ENCODE assay signal across 20 cellular contexts in the genomic region with DNA sequence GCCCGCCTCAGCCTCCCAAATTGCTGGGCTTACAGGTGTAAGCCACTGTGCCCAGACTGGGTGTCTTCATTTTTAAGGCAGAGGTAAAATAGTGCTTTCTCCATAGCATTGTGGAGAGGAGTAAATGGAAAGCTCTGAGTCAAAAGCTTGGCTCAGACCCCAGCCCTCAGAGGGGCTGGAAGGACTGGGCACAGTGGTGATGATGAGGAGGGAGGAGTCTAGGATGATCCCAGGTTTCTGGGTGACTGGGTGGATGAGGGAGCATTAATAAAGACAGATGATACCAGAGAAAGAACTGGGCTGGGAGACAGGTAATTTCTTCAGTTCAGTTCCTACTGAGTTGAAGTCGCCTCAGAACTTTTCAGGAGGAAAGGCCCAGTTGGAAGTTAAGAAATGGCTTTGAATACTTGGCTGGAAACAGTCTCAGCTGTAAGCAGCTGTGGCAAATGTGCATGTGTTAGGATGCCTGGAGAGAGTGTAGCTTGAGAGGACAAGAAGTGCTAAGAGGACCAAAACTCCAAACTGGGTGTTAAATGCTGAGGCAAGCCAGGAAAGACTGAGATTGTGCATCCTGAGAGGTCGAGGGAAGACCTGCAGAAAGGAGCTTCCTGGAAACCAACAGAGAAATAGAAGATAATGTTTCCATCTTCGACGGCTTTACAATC. TPM values are rescaled to one million over a fixed set of nuclear protein-coding genes. Genes with fewer than 3 reads are reported as not detected.
DNase-seq lines count a peak whose midpoint lies in the region; ATAC-seq and TF ChIP-seq lines count a peak whose summit lies in the region.
"Had no signal": no experiment of that assay in that cellular context is flagged by ENCODE, and none has a peak within 500 bp of the region (broad histone marks: within the 10 kb centered on the region; RNA-seq: fewer than 3 reads in every experiment).

No MANE protein-coding gene starts in this region.

- H3K4me2 ChIP-seq in trophoblast cell (ENCODE audit: low read length): peak overlapping the region; percentile 9

- peak overlapping the region; percentile 34 for H3K14ac ChIP-seq in trophoblast cell (ENCODE audit: low read length)

- H2AK5ac ChIP-seq in trophoblast cell (ENCODE audit: low read length): peak overlapping the region; percentile 84

- peak overlapping the region; percentile 55 for H2BK12ac ChIP-seq in trophoblast cell (ENCODE audit: low read length)

- H4K91ac ChIP-seq in trophoblast cell (ENCODE audit: low read depth, low read length): peak overlapping the region; percentile 77

- peak overlapping the region; percentile 39 for H3K4ac ChIP-seq in trophoblast cell (ENCODE audit: low read depth, low read length)

- H3K18ac ChIP-seq in trophoblast cell (ENCODE audit: low read length): no peak overlapping the region

- no peak overlapping the region for H2AFZ ChIP-seq in ACC112 (ENCODE audit: low read length, unreplicated experiment)
- no peak overlapping the region for H2AFZ ChIP-seq in trophoblast cell (ENCODE audit: insufficient read depth, low read length, poor library complexity)

- no peaks in the 10 kb centered on the region for H3K9me3 ChIP-seq in heart left ventricle
- no peaks in the 10 kb centered on the region for H3K9me3 ChIP-seq in trophoblast cell (ENCODE audit: insufficient read depth, low read depth, low read length)
- H3K9me3 ChIP-seq: right lobe of liver had no signal

- H4K12ac ChIP-seq in trophoblast cell (ENCODE audit: low read depth, low read length): no peak overlapping the region

- ATAC-seq in heart left ventricle (peak in 1 of 4 donors; percentile 9), HG03342 (IDR thresholded peaks at IDR 0.05; ENCODE audit: unreplicated experiment) (no peak), GM19324 (IDR thresholded peaks at IDR 0.05; ENCODE audit: low FRiP score, unreplicated experiment) (no peak)
- ATAC-seq: activated CD4-positive, alpha-beta T cell treated with anti-CD3 and anti-CD28 coated beads for 36 hours; activated naive CD8-positive, alpha-beta T cell treated with anti-CD3 and anti-CD28 coated beads, Interleukin-2, amount 50 U/mL, for 24 hours; naive thymus-derived CD8-positive, alpha-beta T cell; right lobe of liver had no signal

- no peak for TF ChIP-seq CTCF in astrocyte of the spinal cord (IDR thresholded peaks at IDR 0.05; ENCODE audit: low read depth, low read length)
- no peak for TF ChIP-seq CTCF in heart left ventricle (IDR thresholded peaks at IDR 0.05)
- TF ChIP-seq CTCF in GM20000 (IDR thresholded peaks at IDR 0.05; ENCODE audit: extremely low read depth, missing control alignments): no peak

- no peaks in the 10 kb centered on the region for H3K36me3 ChIP-seq in ACC112 (ENCODE audit: insufficient read depth, low read length)
- no peaks in the 10 kb centered on the region for H3K36me3 ChIP-seq in heart left ventricle
- no peaks in the 10 kb centered on the region for H3K36me3 ChIP-seq in trophoblast cell (ENCODE audit: control insufficient read depth in 1 of 2, insufficient read depth in 2 of 2, low read length in 2 of 2)
- H3K36me3 ChIP-seq: right lobe of liver had no signal

- peak overlapping the region; percentile 29 for H2BK120ac ChIP-seq in trophoblast cell (ENCODE audit: insufficient read depth, low read length, poor library complexity)

- no peak for TF ChIP-seq POLR2A in heart left ventricle (IDR thresholded peaks at IDR 0.05)

- H3K79me2 ChIP-seq in ACC112 (ENCODE audit: control insufficient read depth, insufficient read depth, low read length, unreplicated experiment) (no peaks in the 10 kb centered on the region), trophoblast cell (ENCODE audit: control insufficient read depth, insufficient read depth, low read length, poor library complexity) (peaks cover 10% of the 10 kb centered on the region)

- peaks cover 75% of the 10 kb centered on the region for H3K79me1 ChIP-seq in trophoblast cell (ENCODE audit: low read length)

- H4K8ac ChIP-seq in trophoblast cell (ENCODE audit: low read depth, low read length): peak overlapping the region; percentile 40

- H3K23ac ChIP-seq in trophoblast cell (ENCODE audit: low read length): no peak overlapping the region

- in situ Hi-C loops in astrocyte of the spinal cord (cut with HindIII; ENCODE audit: low sequenced_read_pairs): no loop called here
- in situ Hi-C loops in ACHN (cut with HindIII; ENCODE audit: low pct_ligation_motif_present, low pct_unique_long_range_greater_than_20kb, low sequenced_read_pairs): no loop called here

- H3K4me3 ChIP-seq in ACC112 (ENCODE audit: low read depth, low read length) (no peak overlapping the region), astrocyte of the spinal cord (ENCODE audit: low read depth, low read length) (no peak overlapping the region), heart left ventricle (peak overlapping the region in 1 of 12 donors; percentile 3), trophoblast cell (ENCODE audit: low read depth, low read length) (no peak overlapping the region)
- H3K4me3 ChIP-seq: right lobe of liver had no signal

- peaks cover 69% of the 10 kb centered on the region for H3K4me1 ChIP-seq in ACC112 (ENCODE audit: control insufficient read depth, insufficient read depth, low read length, unreplicated experiment)
- peaks cover 0 to 48% (median 14%) of the 10 kb centered on the region in 12 donors for H3K4me1 ChIP-seq in heart left ventricle
- peaks cover 46 to 63% of the 10 kb centered on the region in 2 experiments for H3K4me1 ChIP-seq in trophoblast cell (ENCODE audit: control insufficient read depth in 1 of 2, insufficient read depth in 2 of 2, low read length in 2 of 2)

- peak overlapping the region; percentile 53 for H2BK5ac ChIP-seq in trophoblast cell (ENCODE audit: low read depth, low read length, poor library complexity)

- H3K27me3 ChIP-seq in ACC112 (ENCODE audit: insufficient read depth, low read length) (no peaks in the 10 kb centered on the region), heart left ventricle (no peaks in the 10 kb centered on the region), trophoblast cell (ENCODE audit: insufficient read depth, low read length) (no peaks in the 10 kb centered on the region)
- H3K27me3 ChIP-seq: right lobe of liver had no signal

- intact Hi-C loops in heart left ventricle (cut with DNase I): loop anchor here in 9 of 10 donors (5.0 to 10.0 kb wide), 13 partner anchors 38 to 737 kb away; partner anchors contain the start of genes HMGB1 (in 1 of the 9) and MEDAG (in 1 of the 9)

- peak overlapping the region; percentile 98 for H3K27ac ChIP-seq in ACC112 (ENCODE audit: low read depth, low read length)
- H3K27ac ChIP-seq in heart left ventricle: peak overlapping the region in 10 of 12 donors; percentile 10 to 77 (median 64)
- peak overlapping the region; percentile 91 for H3K27ac ChIP-seq in trophoblast cell (ENCODE audit: low read depth, low read length)
- H3K27ac ChIP-seq: right lobe of liver had no signal

- H3K9ac ChIP-seq in trophoblast cell (ENCODE audit: low read length): no peak overlapping the region

- DNase-seq in astrocyte of the spinal cord (ENCODE audit: low read depth, low spot score) (peak; percentile 49), heart left ventricle (no peak), trophoblast cell (no peak), ACHN (no peak), GM20000 (ENCODE audit: low spot score) (no peak)
- DNase-seq: activated CD4-positive, alpha-beta T cell treated with anti-CD3 and anti-CD28 coated beads for 36 hours; activated naive CD8-positive, alpha-beta T cell treated with anti-CD3 and anti-CD28 coated beads, Interleukin-2, amount 50 U/mL, for 24 hours; activated T-cell treated with anti-CD3 and anti-CD28 coated beads, Interleukin-2, amount 50 U/mL, for 1 hour; H7; Karpas-422; kidney; naive thymus-derived CD8-positive, alpha-beta T cell; NCI-H187 treated with DMSO at 0.1 percent for 48 hours; NCI-H524 treated with DMSO at 0.1 percent for 48 hours; right lobe of liver; stimulated activated naive CD4-positive, alpha-beta T cell had no signal

- 64 to 75% (median 70%) methylated on average over 4 to 5 of the region's 5 CpGs for WGBS in heart left ventricle, 4 donors
- WGBS in trophoblast cell (ENCODE audit: extremely low coverage, insufficient coverage, insufficient read length): no CpG with 5 or more reads among the region's 5 CpGs

RNA-seq across cellular contexts. Expression of gene MEDAG, which starts 37.1 kb away (rescaled TPM):
- total RNA-seq in heart left ventricle: 10 to 100 TPM in 3 of 9 donors, 1 to 10 TPM in 6; 4.2 to 41.9 (median 8.0) TPM
- 10 to 100 TPM in 1 of 2 donors, 1 to 10 TPM in 1; 3.8 to 11.1 TPM for polyA plus RNA-seq in heart left ventricle
- polyA plus RNA-seq in trophoblast cell (2013): 0.58 and 0.63 TPM in 2 replicates
- total RNA-seq: activated CD4-positive, alpha-beta T cell treated with anti-CD3 and anti-CD28 coated beads for 36 hours; naive thymus-derived CD8-positive, alpha-beta T cell; T-helper 1 cell treated with Interleukin-12 subunit alpha and Interleukin-12 subunit beta and Interleukin-4 antibody, amounts not matched to agents 30 ng/mL and 1 ng/mL, for 36 hours had no signal
- polyA plus RNA-seq: naive thymus-derived CD8-positive, alpha-beta T cell had no signal
